Comparison of ENCODE assay signal across 1 cellular context in genomic region chr2:74834806-74835755, GRCh38.
TF ChIP-seq lines count a peak whose summit lies in the region.

No MANE protein-coding gene starts in this region.

TF ChIP-seq in HepG2, 621 proteins besides CTCF, POLR2A, EP300 and RAD21 (continued from another document and continues in another):
- TF ChIP-seq FOXP4 (CRISPR knock-in tag; IDR thresholded peaks at IDR 0.05) (peak; percentile 68), NONO (IDR thresholded peaks at IDR 0.05) (no peak), NONO (CRISPR knock-in tag; conservative IDR thresholded peaks at IDR 0.05) (peak; percentile 81), ZNF557 (CRISPR knock-in tag; IDR thresholded peaks at IDR 0.05) (0 out of 2 replicates have a peak, but pooled peaks have one; percentile 65), PHF5A (CRISPR knock-in tag; IDR thresholded peaks at IDR 0.05; ENCODE audit: low read depth, unreplicated experiment) (no peak), GATAD1 (CRISPR knock-in tag; IDR thresholded peaks at IDR 0.05) (0 out of 2 replicates have a peak, but pooled peaks have one; percentile 16), SMARCC2 (IDR thresholded peaks at IDR 0.05) (no peak), SKI (IDR thresholded peaks at IDR 0.05; ENCODE audit: partially characterized antibody) (no peak), KAT2B (IDR thresholded peaks at IDR 0.05; ENCODE audit: borderline replicate concordance, low read depth, low read length) (no peak), ZBED4 (CRISPR knock-in tag; IDR thresholded peaks at IDR 0.05; ENCODE audit: borderline replicate concordance) (no peak), ZBTB46 (CRISPR knock-in tag; IDR thresholded peaks at IDR 0.05; ENCODE audit: borderline replicate concordance) (no peak), TCF7 (IDR thresholded peaks at IDR 0.05; ENCODE audit: low read depth) (0 out of 2 replicates have a peak, but pooled peaks have one; percentile 28), ZNF18 (CRISPR knock-in tag; IDR thresholded peaks at IDR 0.05; ENCODE audit: insufficient replicate concordance) (no peak), ZSCAN9 (CRISPR knock-in tag; IDR thresholded peaks at IDR 0.05; ENCODE audit: borderline replicate concordance) (peak; percentile 13; the same call in 1 of the 2 replicates), MAFF (IDR thresholded peaks at IDR 0.05; ENCODE audit: low read depth, low read length) (no peak), ZNF597 (CRISPR knock-in tag; IDR thresholded peaks at IDR 0.05) (no peak), IRF9 (CRISPR knock-in tag; IDR thresholded peaks at IDR 0.05; ENCODE audit: borderline replicate concordance) (peak; percentile 75; the same call in 1 of the 2 replicates), USF2 (IDR thresholded peaks at IDR 0.05; ENCODE audit: low read depth, low read length) (no peak), USF2 (CRISPR knock-in tag; IDR thresholded peaks at IDR 0.05; ENCODE audit: borderline replicate concordance) (0 out of 2 replicates have a peak, but pooled peaks have one; percentile 52), MTA1 (CRISPR knock-in tag; IDR thresholded peaks at IDR 0.05; ENCODE audit: borderline replicate concordance) (peak; percentile 86; the same call in 1 of the 2 replicates), HIVEP1 (CRISPR knock-in tag; IDR thresholded peaks at IDR 0.05) (peak; percentile 96), TAF15 (IDR thresholded peaks at IDR 0.05; ENCODE audit: low read depth, low read length, poor library complexity, severe bottlenecking) (peak; percentile 61), ZNF567 (CRISPR knock-in tag; IDR thresholded peaks at IDR 0.05; ENCODE audit: borderline replicate concordance) (no peak), JUNB (CRISPR knock-in tag; IDR thresholded peaks at IDR 0.05; ENCODE audit: borderline replicate concordance) (no peak), SIX4 (CRISPR knock-in tag; IDR thresholded peaks at IDR 0.05) (no peak), SOX13 (IDR thresholded peaks at IDR 0.05) (no peak), SOX13 (CRISPR knock-in tag; conservative IDR thresholded peaks at IDR 0.05 in 1 of 2, IDR thresholded peaks at IDR 0.05 in 1 of 2) (0 out of 4 replicates have a peak, but pooled peaks of 1 of the 2 experiments have one; percentile 41), ZBTB21 (CRISPR knock-in tag; IDR thresholded peaks at IDR 0.05) (no peak), SOX6 (IDR thresholded peaks at IDR 0.05) (no peak), SOX6 (CRISPR knock-in tag; IDR thresholded peaks at IDR 0.05) (peak; percentile 82), ZSCAN5A (CRISPR knock-in tag; IDR thresholded peaks at IDR 0.05; ENCODE audit: borderline replicate concordance) (peak; percentile 36; the same call in 1 of the 2 replicates), ZNF251 (CRISPR knock-in tag; IDR thresholded peaks at IDR 0.05) (no peak), TFE3 (CRISPR knock-in tag; IDR thresholded peaks at IDR 0.05) (no peak; the same call in 1 of the 2 replicates), MLLT10 (CRISPR knock-in tag; IDR thresholded peaks at IDR 0.05) (no peak), ZMYM4 (CRISPR knock-in tag; IDR thresholded peaks at IDR 0.05) (peak; percentile 47), ZNF260 (CRISPR knock-in tag; IDR thresholded peaks at IDR 0.05; ENCODE audit: borderline replicate concordance, low read depth) (no peak), ZNF580 (CRISPR knock-in tag; IDR thresholded peaks at IDR 0.05; ENCODE audit: borderline replicate concordance, low read depth) (no peak; the same call in 1 of the 2 replicates), ZBTB10 (CRISPR knock-in tag; IDR thresholded peaks at IDR 0.05; ENCODE audit: borderline replicate concordance) (peak; percentile 55; the same call in 1 of the 2 replicates)
